ENCODE assay signal across 17 cellular contexts in genomic region chr6:28758818-28759235, GRCh38.
DNase-seq lines count a peak whose midpoint lies in the region; ATAC-seq and TF ChIP-seq lines count a peak whose summit lies in the region.
"Had no signal": no experiment of that assay in that cellular context is flagged by ENCODE, and none has a peak within 500 bp of the region (broad histone marks: within the 10 kb centered on the region; RNA-seq: fewer than 3 reads in every experiment).

No MANE protein-coding gene starts in this region.

- ATAC-seq in SK-N-SH treated with all-trans-retinoic acid at 6 μM for 48 hours (no peak), WTC11 (no peak), GM19023 (IDR thresholded peaks at IDR 0.05; ENCODE audit: unreplicated experiment) (no peak)
- ATAC-seq: mucosa of descending colon had no signal

- WGBS in SK-N-SH (ENCODE audit: low lambda C conversion rate), result 16% methylated on average over 6 of the region's 6 CpGs
- 75% methylated on average over 6 of the region's 6 CpGs for WGBS in smooth muscle cell (ENCODE audit: low lambda C conversion rate)

- H3K36me3 Mint-ChIP-seq in WTC11, result no peaks in the 10 kb centered on the region
- no peaks in the 10 kb centered on the region for H3K36me3 Mint-ChIP-seq in activated T-cell treated with anti-CD3 and anti-CD28 coated beads, Interleukin-2, amount 50 U/mL, for 24 hours (ENCODE audit: low read depth)

- H4K20me1 ChIP-seq in SK-N-SH (ENCODE audit: insufficient read depth) (no peaks in the 10 kb centered on the region), Loucy (ENCODE audit: insufficient read depth, low read length, poor library complexity, severe bottlenecking) (no peaks in the 10 kb centered on the region), smooth muscle cell (ENCODE audit: low read depth) (no peaks in the 10 kb centered on the region)

- H3K4me2 ChIP-seq in SK-N-SH, result peak overlapping the region; percentile 73
- no peak overlapping the region for H3K4me2 ChIP-seq in Loucy (ENCODE audit: low read depth, low read length, poor library complexity, severe bottlenecking)
- H3K4me2 ChIP-seq in smooth muscle cell, result peak overlapping the region; percentile 80

- H3K9ac ChIP-seq in SK-N-SH, result no peak overlapping the region
- H3K9ac ChIP-seq in Loucy (ENCODE audit: low read depth, low read length, poor library complexity, severe bottlenecking), result no peak overlapping the region
- H3K9ac ChIP-seq in smooth muscle cell (ENCODE audit: low read depth), result no peak overlapping the region

- no peaks in the 10 kb centered on the region for H3K9me2 ChIP-seq in SK-N-SH
- H3K9me2 ChIP-seq in Loucy (replicated peaks; ENCODE audit: low read depth, low read length), result no peaks in the 10 kb centered on the region

- DNase-seq in SK-N-SH (no peak), WTC11 (ENCODE audit: low spot score) (no peak), smooth muscle cell (lab: John Stamatoyannopoulos, UW; ENCODE audit: unreplicated experiment) (no peak), DMS153 (lab: John Stamatoyannopoulos, UW) (no peak)
- no peak for DNase-seq in activated T-cell treated with anti-CD3 and anti-CD28 coated beads, Interleukin-2, amount 50 U/mL, for 24 hours
- DNase-seq: activated CD4-positive, alpha-beta T cell treated with anti-CD3 and anti-CD28 coated beads, Interleukin-2, amount 10 ng/mL, durations not matched to agents 24 days and 14 days; activated gamma-delta T cell treated with Interleukin-2 at 50 U/mL for 16 hours; C1 segment of cervical spinal cord; caudate nucleus; effector CD4-positive, alpha-beta T cell; mucosa of descending colon; spleen had no signal

- no peak for TF ChIP-seq EP300 in SK-N-SH (IDR thresholded peaks at IDR 0.05; ENCODE audit: borderline replicate concordance in 1 of 2, low read depth in 1 of 2, low read length in 1 of 2)

- POLR2A ChIA-PET in SK-N-SH (lab: Yijun Ruan, JAX), result no interaction called here
- POLR2A ChIA-PET in WTC11 (lab: Charles Lee), result interaction anchor here (1.2 to 1.6 kb wide), 2 partner anchors 11 to 23 kb away, joined by 3 to 5 read pairs; no protein-coding TSS in a partner anchor

- H3K9me3 Mint-ChIP-seq in WTC11, result no peaks in the 10 kb centered on the region
- no peaks in the 10 kb centered on the region for H3K9me3 Mint-ChIP-seq in activated T-cell treated with anti-CD3 and anti-CD28 coated beads, Interleukin-2, amount 50 U/mL, for 24 hours

- no peak for TF ChIP-seq RAD21 in SK-N-SH (IDR thresholded peaks at IDR 0.05; ENCODE audit: low read length)

- no peak overlapping the region for H3K27ac Mint-ChIP-seq in WTC11
- no peak overlapping the region for H3K27ac Mint-ChIP-seq in activated T-cell treated with anti-CD3 and anti-CD28 coated beads, Interleukin-2, amount 50 U/mL, for 24 hours
- H3K27ac Mint-ChIP-seq: activated CD4-positive, alpha-beta T cell treated with anti-CD3 and anti-CD28 coated beads, Interleukin-2, amount 10 ng/mL, durations not matched to agents 24 days and 14 days had no signal

- H3K79me2 ChIP-seq in SK-N-SH (ENCODE audit: insufficient read depth), result no peaks in the 10 kb centered on the region
- H3K79me2 ChIP-seq in Loucy (ENCODE audit: insufficient read depth, low read length), result no peaks in the 10 kb centered on the region
- H3K79me2 ChIP-seq in smooth muscle cell (ENCODE audit: low read depth), result no peaks in the 10 kb centered on the region

- H3K27me3 ChIP-seq in SK-N-SH (ENCODE audit: insufficient read depth) (peaks cover 29% of the 10 kb centered on the region), Loucy (ENCODE audit: insufficient read depth, low read length, poor library complexity, severe bottlenecking) (no peaks in the 10 kb centered on the region), smooth muscle cell (ENCODE audit: low read depth) (peaks cover 46% of the 10 kb centered on the region)

- no peak for TF ChIP-seq CTCF in SK-N-SH (IDR thresholded peaks at IDR 0.05)
- no peak for TF ChIP-seq CTCF in Loucy (conservative IDR thresholded peaks at IDR 0.05; ENCODE audit: low read length)
- TF ChIP-seq CTCF in WTC11 (IDR thresholded peaks at IDR 0.05), result no peak
- TF ChIP-seq CTCF in smooth muscle cell (IDR thresholded peaks at IDR 0.05; ENCODE audit: borderline replicate concordance, insufficient read depth, poor library complexity, severe bottlenecking), result no peak

- peaks cover 49% of the 10 kb centered on the region for H3K27me3 Mint-ChIP-seq in WTC11 (ENCODE audit: low read depth)
- peaks cover 62% of the 10 kb centered on the region for H3K27me3 Mint-ChIP-seq in activated T-cell treated with anti-CD3 and anti-CD28 coated beads, Interleukin-2, amount 50 U/mL, for 24 hours

- H3K4me3 Mint-ChIP-seq in WTC11, result peak overlapping the region; percentile 83
- no peak overlapping the region for H3K4me3 Mint-ChIP-seq in activated T-cell treated with anti-CD3 and anti-CD28 coated beads, Interleukin-2, amount 50 U/mL, for 24 hours
- H3K4me3 Mint-ChIP-seq: activated CD4-positive, alpha-beta T cell treated with anti-CD3 and anti-CD28 coated beads, Interleukin-2, amount 10 ng/mL, durations not matched to agents 24 days and 14 days had no signal

- no peaks in the 10 kb centered on the region for H3K9me3 ChIP-seq in SK-N-SH
- no peaks in the 10 kb centered on the region for H3K9me3 ChIP-seq in Loucy (ENCODE audit: insufficient read depth, low read depth, low read length)
- H3K9me3 ChIP-seq in smooth muscle cell (replicated peaks; ENCODE audit: low read depth), result no peaks in the 10 kb centered on the region
- H3K9me3 ChIP-seq: adrenal gland, mucosa of descending colon had no signal

- H3K4me3 ChIP-seq in SK-N-SH (ENCODE audit: low read depth in 2 of 2, low read length in 1 of 2), result peak overlapping the region; percentile 36 to 56; a peak in 3 of 4 replicates
- no peak overlapping the region for H3K4me3 ChIP-seq in Loucy (ENCODE audit: low read length, poor library complexity, severe bottlenecking)
- H3K4me3 ChIP-seq in smooth muscle cell, result no peak overlapping the region
- H3K4me3 ChIP-seq: mucosa of descending colon, spleen had no signal

- no peaks in the 10 kb centered on the region for H3K4me1 ChIP-seq in SK-N-SH (ENCODE audit: control insufficient read depth in 1 of 2, insufficient read depth in 2 of 2, low read depth in 1 of 2, low read length in 1 of 2)
- no peaks in the 10 kb centered on the region for H3K4me1 ChIP-seq in Loucy (ENCODE audit: insufficient read depth, low read length, poor library complexity, severe bottlenecking)
- no peaks in the 10 kb centered on the region for H3K4me1 ChIP-seq in smooth muscle cell (ENCODE audit: low read depth)
- H3K4me1 ChIP-seq: adrenal gland, spleen had no signal

- no peaks in the 10 kb centered on the region for H3K36me3 ChIP-seq in SK-N-SH (replicated peaks in 1 of 2; ENCODE audit: control insufficient read depth in 1 of 2, insufficient read depth in 2 of 2, low read length in 1 of 2)
- H3K36me3 ChIP-seq in Loucy (ENCODE audit: insufficient read depth, low read length), result no peaks in the 10 kb centered on the region
- no peaks in the 10 kb centered on the region for H3K36me3 ChIP-seq in smooth muscle cell (ENCODE audit: low read depth)
- H3K36me3 ChIP-seq: adrenal gland, spleen had no signal

- H3K4me1 Mint-ChIP-seq in WTC11, result peaks cover 10% of the 10 kb centered on the region; the same call in 1 of the 2 replicates
- H3K4me1 Mint-ChIP-seq in activated T-cell treated with anti-CD3 and anti-CD28 coated beads, Interleukin-2, amount 50 U/mL, for 24 hours (ENCODE audit: low read depth), result no peaks in the 10 kb centered on the region
- H3K4me1 Mint-ChIP-seq: activated CD4-positive, alpha-beta T cell treated with anti-CD3 and anti-CD28 coated beads, Interleukin-2, amount 10 ng/mL, durations not matched to agents 24 days and 14 days had no signal

- H3K27ac ChIP-seq in SK-N-SH (ENCODE audit: low read depth in 2 of 2, low read length in 1 of 2) (no peak overlapping the region), smooth muscle cell (ENCODE audit: low read depth) (no peak overlapping the region)
- H3K27ac ChIP-seq: adrenal gland, RWPE1, spleen had no signal

- H2AFZ ChIP-seq in SK-N-SH (ENCODE audit: low read depth), result no peak overlapping the region
- H2AFZ ChIP-seq in Loucy (ENCODE audit: low read length), result 0 out of 2 replicates have a peak overlapping the region, but pooled peaks have one; percentile 36
- H2AFZ ChIP-seq in smooth muscle cell (ENCODE audit: low read depth), result no peak overlapping the region

- H3F3A ChIP-seq in SK-N-SH (replicated peaks; ENCODE audit: insufficient read depth), result peaks cover 9% of the 10 kb centered on the region
- H3F3A ChIP-seq in Loucy (ENCODE audit: low read depth), result no peaks in the 10 kb centered on the region
- H3F3A ChIP-seq in smooth muscle cell (ENCODE audit: low read depth), result no peaks in the 10 kb centered on the region

- CTCF ChIA-PET in SK-N-SH (lab: Yijun Ruan, JAX), result interaction anchor here (0.6 to 0.7 kb wide), 2 partner anchors 11 to 1229 kb away, joined by 3 to 5 read pairs; no protein-coding TSS in a partner anchor
- CTCF ChIA-PET in WTC11 (lab: Charles Lee), result interaction anchor here (0.5 to 1.1 kb wide), 4 partner anchors 11 to 1210 kb away, joined by 3 to 4 read pairs (median 4); no protein-coding TSS in a partner anchor

TF ChIP-seq in SK-N-SH, 30 proteins besides CTCF, POLR2A, EP300 and RAD21 (continues in another document):
- no peak for TF ChIP-seq CHD2 (IDR thresholded peaks at IDR 0.05; ENCODE audit: low read length, partially characterized antibody)
- TF ChIP-seq GATA2 (CRISPR knock-in tag; IDR thresholded peaks at IDR 0.05), result no peak
- no peak for TF ChIP-seq JUND (IDR thresholded peaks at IDR 0.05)

TF ChIP-seq in SK-N-SH treated with all-trans-retinoic acid at 6 μM for 48 hours, 23 proteins besides CTCF, POLR2A, EP300 and RAD21 (continues in another document):
- TF ChIP-seq ZFP30 (CRISPR knock-in tag; IDR thresholded peaks at IDR 0.05) (no peak), ZNF70 (CRISPR knock-in tag; IDR thresholded peaks at IDR 0.05) (no peak)

TF ChIP-seq in WTC11, 78 proteins besides CTCF, POLR2A, EP300 and RAD21 (continues in another document):
- TF ChIP-seq ATF1 (CRISPR knock-in tag; IDR thresholded peaks at IDR 0.05), result no peak
- no peak for TF ChIP-seq ATF6 (CRISPR knock-in tag; IDR thresholded peaks at IDR 0.05)

Comparison
In these comparisons a context has a peak if more than half of its experiments do, and no peak if none do; other contexts are left out.
1. H3K4me3 ChIP-seq: peak in SK-N-SH (2 of 2); none in Loucy (single experiment) and smooth muscle cell (single experiment).